In genomic region chr21:33831962-33832659, GRCh38 we compare ENCODE assay signal across 19 cellular contexts.
"Had no signal": no experiment of that assay in that cellular context is flagged by ENCODE, and none has a peak within 500 bp of the region (broad histone marks: within the 10 kb centered on the region; RNA-seq: fewer than 3 reads in every experiment).

No MANE protein-coding gene starts in this region.

- H3K36me3 ChIP-seq: neural progenitor cell had no signal

- ATAC-seq: naive thymus-derived CD4-positive, alpha-beta T cell had no signal

- DNase-seq: activated CD4-positive, alpha-beta T cell treated with anti-CD3 and anti-CD28 coated beads for 4 hours; activated CD4-positive, alpha-beta T cell treated with anti-CD3 and anti-CD28 coated beads, Interleukin-2, amount 50 U/mL, for 48 hours; activated CD8-positive, alpha-beta memory T cell treated with anti-CD3 and anti-CD28 coated beads for 24 hours; activated effector memory CD4-positive, alpha-beta T cell treated with Interleukin-2 at 50 U/mL for 16 hours; activated naive CD4-positive, alpha-beta T cell treated with Interleukin-2 at 50 U/mL for 16 hours; anterior cingulate cortex; dermis blood vessel endothelial cell; effector CD4-positive, alpha-beta T cell; midbrain; naive thymus-derived CD4-positive, alpha-beta T cell; occipital lobe; spleen; stimulated activated naive CD4-positive, alpha-beta T cell treated with Interleukin-2 at 50 U/mL for 16 hours; T-helper 1 cell; testis had no signal

- H3K4me3 ChIP-seq: neural progenitor cell, right atrium auricular region, spleen, testis, vagina had no signal

- H3K27me3 ChIP-seq: neural progenitor cell, right atrium auricular region, spleen, testis, vagina had no signal

- H3K9me3 ChIP-seq: right atrium auricular region, testis, vagina had no signal

- H3K27ac ChIP-seq: neural progenitor cell, parathyroid adenoma, right atrium auricular region, spleen, testis, vagina had no signal

- H3K4me2 ChIP-seq: neural progenitor cell had no signal

- H3K4me1 ChIP-seq: parathyroid adenoma, spleen had no signal

- H3K79me2 ChIP-seq: parathyroid adenoma had no signal

- H2AFZ ChIP-seq: neural progenitor cell, parathyroid adenoma had no signal
